In genomic region chr11:128608732-128609131, GRCh38 we compare ENCODE assay signal across 22 cellular contexts. TPM values are rescaled to one million over a fixed set of nuclear protein-coding genes. Genes with fewer than 3 reads are reported as not detected.
A peak's percentile ranks its signal among the peaks of the same experiment; 100 is the strongest.
DNase-seq lines count a peak whose midpoint lies in the region; ATAC-seq and TF ChIP-seq lines count a peak whose summit lies in the region.
"Had no signal": no experiment of that assay in that cellular context is flagged by ENCODE, and none has a peak within 500 bp of the region (broad histone marks: within the 10 kb centered on the region; RNA-seq: fewer than 3 reads in every experiment).

No MANE protein-coding gene starts in this region.

- no peak overlapping the region for H3K27ac Mint-ChIP-seq in activated CD8-positive, alpha-beta memory T cell treated with anti-CD3 and anti-CD28 coated beads, Interleukin-2, amount 10 ng/mL, durations not matched to agents 7 days and 5 days
- H3K27ac Mint-ChIP-seq in GM23338 = no peak overlapping the region
- peak overlapping the region; percentile 87 for H3K27ac Mint-ChIP-seq in activated T-cell treated with anti-CD3 and anti-CD28 coated beads, Interleukin-2, amount 50 U/mL, for 72 hours
- H3K27ac Mint-ChIP-seq in naive thymus-derived CD8-positive, alpha-beta T cell = peak overlapping the region; percentile 91 to 99 (median 94)
- H3K27ac Mint-ChIP-seq in WTC11 = no peak overlapping the region
- H3K27ac Mint-ChIP-seq: endodermal cell, nephron progenitor cell had no signal

- H3K4me1 ChIP-seq in GM23338 (ENCODE audit: insufficient read depth) = peaks cover 34% of the 10 kb centered on the region

- POLR2A ChIA-PET in naive thymus-derived CD8-positive, alpha-beta T cell (lab: Charles Lee) = interaction anchor here (0.7 to 11.4 kb wide), 8 partner anchors 10 to 147 kb away, joined by 3 to 268 read pairs (median 4); no protein-coding TSS in a partner anchor
- POLR2A ChIA-PET in WTC11 (lab: Charles Lee) = no interaction called here

- H3K36me3 ChIP-seq in GM23338 (ENCODE audit: insufficient read depth) = no peaks in the 10 kb centered on the region
- H3K36me3 ChIP-seq: MG63, thyroid gland had no signal

- no peak overlapping the region for H3K4me2 ChIP-seq in GM23338

- H4K20me1 ChIP-seq in GM23338 (replicated peaks; ENCODE audit: insufficient read depth) = no peaks in the 10 kb centered on the region

- H3K9me2 ChIP-seq in GM23338 (ENCODE audit: insufficient read depth) = no peaks in the 10 kb centered on the region; the same call in 1 of the 2 replicates

- H3K36me3 Mint-ChIP-seq in activated CD8-positive, alpha-beta memory T cell treated with anti-CD3 and anti-CD28 coated beads, Interleukin-2, amount 10 ng/mL, durations not matched to agents 7 days and 5 days = no peaks in the 10 kb centered on the region
- H3K36me3 Mint-ChIP-seq in GM23338 (ENCODE audit: low read depth) (no peaks in the 10 kb centered on the region), WTC11 (no peaks in the 10 kb centered on the region)
- H3K36me3 Mint-ChIP-seq in activated T-cell treated with anti-CD3 and anti-CD28 coated beads, Interleukin-2, amount 50 U/mL, for 72 hours (ENCODE audit: insufficient read depth in 2 of 2) = peaks cover 0 to 7% of the 10 kb centered on the region in 2 donors
- H3K36me3 Mint-ChIP-seq in naive thymus-derived CD8-positive, alpha-beta T cell = no peaks in the 10 kb centered on the region

- no peaks in the 10 kb centered on the region for H3K9me3 Mint-ChIP-seq in activated CD8-positive, alpha-beta memory T cell treated with anti-CD3 and anti-CD28 coated beads, Interleukin-2, amount 10 ng/mL, durations not matched to agents 7 days and 5 days (ENCODE audit: low read depth)
- H3K9me3 Mint-ChIP-seq in GM23338 (no peaks in the 10 kb centered on the region), WTC11 (no peaks in the 10 kb centered on the region)
- no peaks in the 10 kb centered on the region for H3K9me3 Mint-ChIP-seq in activated T-cell treated with anti-CD3 and anti-CD28 coated beads, Interleukin-2, amount 50 U/mL, for 72 hours
- no peaks in the 10 kb centered on the region for H3K9me3 Mint-ChIP-seq in naive thymus-derived CD8-positive, alpha-beta T cell
- H3K9me3 Mint-ChIP-seq: endodermal cell, nephron progenitor cell had no signal

- H3K4me3 Mint-ChIP-seq in activated CD8-positive, alpha-beta memory T cell treated with anti-CD3 and anti-CD28 coated beads, Interleukin-2, amount 10 ng/mL, durations not matched to agents 7 days and 5 days = no peak overlapping the region
- no peak overlapping the region for H3K4me3 Mint-ChIP-seq in GM23338
- H3K4me3 Mint-ChIP-seq in activated T-cell treated with anti-CD3 and anti-CD28 coated beads, Interleukin-2, amount 50 U/mL, for 72 hours = peak overlapping the region; percentile 47 to 63
- peak overlapping the region; percentile 7 to 70 (median 62) for H3K4me3 Mint-ChIP-seq in naive thymus-derived CD8-positive, alpha-beta T cell
- H3K4me3 Mint-ChIP-seq in WTC11 = no peak overlapping the region
- H3K4me3 Mint-ChIP-seq: endodermal cell, nephron progenitor cell had no signal

- H3K4me1 Mint-ChIP-seq in activated CD8-positive, alpha-beta memory T cell treated with anti-CD3 and anti-CD28 coated beads, Interleukin-2, amount 10 ng/mL, durations not matched to agents 7 days and 5 days = peaks cover 25% of the 10 kb centered on the region
- H3K4me1 Mint-ChIP-seq in GM23338 = peaks cover 38% of the 10 kb centered on the region
- peaks cover 63% of the 10 kb centered on the region for H3K4me1 Mint-ChIP-seq in activated T-cell treated with anti-CD3 and anti-CD28 coated beads, Interleukin-2, amount 50 U/mL, for 72 hours (ENCODE audit: low read depth)
- H3K4me1 Mint-ChIP-seq in naive thymus-derived CD8-positive, alpha-beta T cell = peaks cover 46 to 96% (median 83%) of the 10 kb centered on the region in 4 donors
- H3K4me1 Mint-ChIP-seq in WTC11 = peaks cover 46% of the 10 kb centered on the region

- no peaks in the 10 kb centered on the region for H3K27me3 ChIP-seq in GM23338 (ENCODE audit: insufficient read depth)
- H3K27me3 ChIP-seq: MG63, thyroid gland had no signal

- CTCF ChIA-PET in activated CD8-positive, alpha-beta memory T cell treated with anti-CD3 and anti-CD28 coated beads, Interleukin-2, amount 10 ng/mL, durations not matched to agents 7 days and 5 days (lab: Charles Lee) = interaction anchor here (1.2 to 2.1 kb wide), 3 partner anchors 10 to 436 kb away, joined by 3 to 7 read pairs (median 6); no protein-coding TSS in a partner anchor
- CTCF ChIA-PET in WTC11 (lab: Charles Lee) = interaction anchor here (2.6 kb wide), 1 partner anchor 22 kb away, joined by 15 read pairs; no protein-coding TSS in a partner anchor

- H3K27me3 Mint-ChIP-seq in activated CD8-positive, alpha-beta memory T cell treated with anti-CD3 and anti-CD28 coated beads, Interleukin-2, amount 10 ng/mL, durations not matched to agents 7 days and 5 days = no peaks in the 10 kb centered on the region
- H3K27me3 Mint-ChIP-seq in GM23338 (ENCODE audit: insufficient read depth, low read depth, poor library complexity) = peaks cover 5% of the 10 kb centered on the region
- H3K27me3 Mint-ChIP-seq in activated T-cell treated with anti-CD3 and anti-CD28 coated beads, Interleukin-2, amount 50 U/mL, for 72 hours (ENCODE audit: low read depth) = no peaks in the 10 kb centered on the region
- peaks cover 0 to 1% (median 0%) of the 10 kb centered on the region in 5 donors for H3K27me3 Mint-ChIP-seq in naive thymus-derived CD8-positive, alpha-beta T cell
- peaks cover 16% of the 10 kb centered on the region for H3K27me3 Mint-ChIP-seq in WTC11 (ENCODE audit: low read depth)

- DNase-seq in activated CD8-positive, alpha-beta memory T cell treated with anti-CD3 and anti-CD28 coated beads, Interleukin-2, amount 10 ng/mL, durations not matched to agents 7 days and 5 days = peak; percentile 34
- DNase-seq in activated CD8-positive, alpha-beta memory T cell treated with anti-CD3 and anti-CD28 coated beads, Interleukin-2, amount 50 U/mL, for 4 hours = no peak
- DNase-seq in GM23338 (ENCODE audit: low spot score) (no peak), AML-193 (lab: John Stamatoyannopoulos, UW) (no peak), WTC11 (ENCODE audit: low spot score) (no peak)
- no peak for DNase-seq in activated T-cell treated with anti-CD3 and anti-CD28 coated beads, Interleukin-2, amount 50 U/mL, for 72 hours
- peak in 2 of 10 donors; percentile 35 to 46 for DNase-seq in naive thymus-derived CD8-positive, alpha-beta T cell
- DNase-seq: activated CD8-positive, alpha-beta memory T cell treated with anti-CD3 and anti-CD28 coated beads for 24 hours; activated effector memory CD4-positive, alpha-beta T cell treated with Interleukin-2 at 50 U/mL for 16 hours; DMS53; MG63; NCI-H146; NCI-H69; nephron progenitor cell; SW 1271; thyroid gland had no signal

- H3K79me2 ChIP-seq in GM23338 (replicated peaks; ENCODE audit: insufficient read depth) = no peaks in the 10 kb centered on the region

- H3F3A ChIP-seq in GM23338 (replicated peaks; ENCODE audit: low read depth) = 0 out of 2 replicates have a peak, but pooled peaks cover 3% of the 10 kb centered on the region

- ATAC-seq in activated CD8-positive, alpha-beta memory T cell treated with anti-CD3 and anti-CD28 coated beads, Interleukin-2, amount 10 ng/mL, durations not matched to agents 7 days and 5 days = no peak
- no peak for ATAC-seq in GM23338
- no peak for ATAC-seq in activated T-cell treated with anti-CD3 and anti-CD28 coated beads, Interleukin-2, amount 50 U/mL, for 72 hours (replicated peaks in 1 of 2)
- peak; percentile 5 to 12 for ATAC-seq in naive thymus-derived CD8-positive, alpha-beta T cell
- ATAC-seq in WTC11 = no peak
- no peak for ATAC-seq in GM18520 (IDR thresholded peaks at IDR 0.05; ENCODE audit: unreplicated experiment)
- ATAC-seq: GM12878, Right ventricle myocardium inferior, sciatic nerve had no signal

- peak overlapping the region; percentile 56; the same call in 1 of the 2 replicates for H2AFZ ChIP-seq in GM23338

- TF ChIP-seq CTCF in GM23338 (conservative IDR thresholded peaks at IDR 0.05; ENCODE audit: low read depth in 2 of 2) (no peak), WTC11 (IDR thresholded peaks at IDR 0.05) (no peak)

- H3K4me3 ChIP-seq in GM23338 = no peak overlapping the region
- H3K4me3 ChIP-seq: GM12878, MG63, thyroid gland had no signal

- no peak overlapping the region for H3K27ac ChIP-seq in GM23338 (ENCODE audit: low read depth)
- H3K27ac ChIP-seq: HL-60, thyroid gland had no signal

TF ChIP-seq in GM23338, 12 proteins besides CTCF, POLR2A, EP300 and RAD21 (continues in another document):
- TF ChIP-seq STAT1 (IDR thresholded peaks at IDR 0.05; ENCODE audit: unreplicated experiment) = no peak

TF ChIP-seq in WTC11, 78 proteins besides CTCF, POLR2A, EP300 and RAD21 (continues in another document):
- no peak for TF ChIP-seq AR (CRISPR knock-in tag; IDR thresholded peaks at IDR 0.05)
- no peak for TF ChIP-seq FOXJ3 (CRISPR knock-in tag; IDR thresholded peaks at IDR 0.05; ENCODE audit: borderline replicate concordance)
- TF ChIP-seq ZBTB21 (CRISPR knock-in tag; IDR thresholded peaks at IDR 0.05; ENCODE audit: borderline replicate concordance) = no peak

RNA-seq across cellular contexts. Expression of gene ETS1, which starts 21.4 kb away (rescaled TPM):
- 100 to 1,000 TPM; 408 to 671 TPM for total RNA-seq in activated CD8-positive, alpha-beta memory T cell treated with anti-CD3 and anti-CD28 coated beads, Interleukin-2, amount 10 ng/mL, durations not matched to agents 7 days and 5 days
- 49.0 and 52.6 TPM in 2 replicates for total RNA-seq in GM23338 (2014; rRNA removed; shearing (Covaris generic))
- polyA plus RNA-seq in GM23338 (2016; fragmentation: Nextera tagmentation; extraction: Ambion mirVana) = 25.2 and 25.6 TPM in 2 replicates
- 100 to 1,000 TPM; 713 to 736 TPM for total RNA-seq in activated T-cell treated with anti-CD3 and anti-CD28 coated beads, Interleukin-2, amount 50 U/mL, for 72 hours
- 100 to 1,000 TPM; 925 to 962 TPM for total RNA-seq in naive thymus-derived CD8-positive, alpha-beta T cell
- polyA plus RNA-seq in naive thymus-derived CD8-positive, alpha-beta T cell = 100 to 1,000 TPM; 407 to 433 (median 430) TPM
- total RNA-seq in WTC11 (2021) = 25.3 to 33.1 TPM (median 27.2 TPM) in 3 replicates

Comparison
In these comparisons a context has a peak if more than half of its experiments do, and no peak if none do; other contexts are left out.
1. ATAC-seq: peak in naive thymus-derived CD8-positive, alpha-beta T cell (2 of 2); none in activated CD8-positive, alpha-beta memory T cell treated with anti-CD3 and anti-CD28 coated beads, Interleukin-2, amount 10 ng/mL, durations not matched to agents 7 days and 5 days (single experiment), GM23338 (single experiment), activated T-cell treated with anti-CD3 and anti-CD28 coated beads, Interleukin-2, amount 50 U/mL, for 72 hours (0 of 2), WTC11 (single experiment) and GM18520 (single experiment).
2. H3K27ac Mint-ChIP-seq: peak in activated T-cell treated with anti-CD3 and anti-CD28 coated beads, Interleukin-2, amount 50 U/mL, for 72 hours (single experiment) and naive thymus-derived CD8-positive, alpha-beta T cell (10 of 10); none in activated CD8-positive, alpha-beta memory T cell treated with anti-CD3 and anti-CD28 coated beads, Interleukin-2, amount 10 ng/mL, durations not matched to agents 7 days and 5 days (single experiment), GM23338 (single experiment) and WTC11 (single experiment).
3. H3K4me3 Mint-ChIP-seq: peak in activated T-cell treated with anti-CD3 and anti-CD28 coated beads, Interleukin-2, amount 50 U/mL, for 72 hours (2 of 2) and naive thymus-derived CD8-positive, alpha-beta T cell (10 of 10); none in activated CD8-positive, alpha-beta memory T cell treated with anti-CD3 and anti-CD28 coated beads, Interleukin-2, amount 10 ng/mL, durations not matched to agents 7 days and 5 days (single experiment), GM23338 (single experiment) and WTC11 (single experiment).